ENCODE assay signal across 11 cellular contexts in the genomic region with DNA sequence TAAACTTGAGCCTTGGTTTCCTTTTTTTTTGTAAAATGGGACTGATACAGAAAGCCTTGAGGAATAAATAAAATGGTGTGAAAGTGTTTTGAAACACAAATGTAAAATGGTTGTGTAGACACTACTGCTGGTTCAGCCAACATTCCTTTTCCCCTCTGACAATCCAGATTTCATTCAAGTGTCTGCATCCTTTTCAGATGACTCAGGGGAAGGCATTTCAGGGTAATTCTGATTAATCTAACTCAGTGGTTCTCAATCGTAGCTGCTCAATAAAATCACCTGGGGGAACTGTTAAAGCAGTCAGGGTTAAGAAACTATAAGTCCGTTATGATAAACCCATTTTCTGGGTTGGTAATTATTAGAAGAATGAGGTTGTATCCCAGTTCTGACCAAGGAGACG. TPM values are rescaled to one million over a fixed set of nuclear protein-coding genes. Genes with fewer than 3 reads are reported as not detected.
A peak's percentile ranks its signal among the peaks of the same experiment; 100 is the strongest.
DNase-seq lines count a peak whose midpoint lies in the region; ATAC-seq and TF ChIP-seq lines count a peak whose summit lies in the region.
"Had no signal": no experiment of that assay in that cellular context is flagged by ENCODE, and none has a peak within 500 bp of the region (broad histone marks: within the 10 kb centered on the region; RNA-seq: fewer than 3 reads in every experiment).

No MANE protein-coding gene starts in this region.

- WGBS in prostate gland: 70% methylated on average over 3 of the region's 3 CpGs
- 80 to 86% methylated on average over 3 of the region's 3 CpGs for WGBS in upper lobe of left lung, 2 donors

- no peak for ATAC-seq in upper lobe of left lung (ENCODE audit: low FRiP score in 2 of 2)

- TF ChIP-seq POLR2A in prostate gland (IDR thresholded peaks at IDR 0.05): no peak
- TF ChIP-seq POLR2A in vagina (IDR thresholded peaks at IDR 0.05): no peak
- TF ChIP-seq POLR2A in upper lobe of left lung (IDR thresholded peaks at IDR 0.05): no peak

- H3K36me3 ChIP-seq in prostate gland (no peaks in the 10 kb centered on the region), vagina (no peaks in the 10 kb centered on the region), upper lobe of left lung (no peaks in the 10 kb centered on the region)

- TF ChIP-seq EP300 in upper lobe of left lung (IDR thresholded peaks at IDR 0.05): no peak

- H3K4me3 ChIP-seq in GM08714 (ENCODE audit: low read length) (peak overlapping the region; percentile 14; the same call in 1 of the 2 replicates), epithelial cell of proximal tubule (ENCODE audit: low read depth, low read length) (no peak overlapping the region), prostate gland (no peak overlapping the region), dorsolateral prefrontal cortex (no peak overlapping the region), vagina (no peak overlapping the region), upper lobe of left lung (no peak overlapping the region)

- H3K27ac ChIP-seq in prostate gland (peak overlapping the region; percentile 21 to 79), dorsolateral prefrontal cortex (no peak overlapping the region), vagina (no peak overlapping the region), upper lobe of left lung (no peak overlapping the region)

- no peaks in the 10 kb centered on the region for H3K27me3 ChIP-seq in prostate gland (replicated peaks; ENCODE audit: insufficient read depth)
- H3K27me3 ChIP-seq in dorsolateral prefrontal cortex: peaks cover 0 to 45% (median 0%) of the 10 kb centered on the region in 45 donors
- no peaks in the 10 kb centered on the region for H3K27me3 ChIP-seq in vagina
- H3K27me3 ChIP-seq in upper lobe of left lung: no peaks in the 10 kb centered on the region

- intact Hi-C loops in prostate gland (cut with DNase I) (no loop called here), dorsolateral prefrontal cortex (cut with DNase I) (no loop called here), vagina (cut with DNase I) (loop anchor here (10.0 kb wide), 2 partner anchors 88 to 128 kb away; no protein-coding TSS in a partner anchor)

- H3K9me3 ChIP-seq in prostate gland (no peaks in the 10 kb centered on the region), vagina (no peaks in the 10 kb centered on the region), upper lobe of left lung (no peaks in the 10 kb centered on the region)

- TF ChIP-seq CTCF in epithelial cell of proximal tubule (conservative IDR thresholded peaks at IDR 0.05; ENCODE audit: low read depth, low read length) (no peak), prostate gland (IDR thresholded peaks at IDR 0.05) (no peak), dorsolateral prefrontal cortex (IDR thresholded peaks at IDR 0.05 in 54 of 56, conservative IDR thresholded peaks at IDR 0.05 in 2 of 56; ENCODE audit: low read depth in 1 of 56, partially characterized antibody in 56 of 56) (no peak), vagina (IDR thresholded peaks at IDR 0.05) (no peak), upper lobe of left lung (IDR thresholded peaks at IDR 0.05) (no peak)

- H3K4me1 ChIP-seq in prostate gland (replicated peaks): no peaks in the 10 kb centered on the region
- peaks cover 59% of the 10 kb centered on the region for H3K4me1 ChIP-seq in vagina
- peaks cover 0 to 28% (median 23%) of the 10 kb centered on the region in 4 donors for H3K4me1 ChIP-seq in upper lobe of left lung

- DNase-seq in RKO (ENCODE audit: low spot score): peak; percentile 50
- peak; percentile 79 for DNase-seq in epithelial cell of proximal tubule (ENCODE audit: low read depth)
- DNase-seq in prostate gland (ENCODE audit: low spot score): no peak
- DNase-seq in dorsolateral prefrontal cortex: no peak
- no peak for DNase-seq in LoVo (ENCODE audit: low spot score)
- no peak for DNase-seq in vagina (ENCODE audit: extremely low spot score in 2 of 2)
- DNase-seq in upper lobe of left lung: no peak
- DNase-seq: activated gamma-delta T cell, naive B cell, NCI-H526 had no signal

RNA-seq across cellular contexts. Expression of gene ARHGAP10, which starts 4.6 kb away (rescaled TPM):
- 10.9 and 12.9 TPM in 2 replicates for total RNA-seq in epithelial cell of proximal tubule
- 10 to 100 TPM; 30.3 to 69.6 TPM for total RNA-seq in prostate gland
- 10 to 100 TPM in 108 of 120 experiments, 1 to 10 TPM in 12; 6.8 to 26.3 (median 12.9) TPM for total RNA-seq in dorsolateral prefrontal cortex
- 55.5 TPM for total RNA-seq in vagina
- total RNA-seq in upper lobe of left lung: 10 to 100 TPM; 25.9 to 47.1 (median 29.5) TPM

RNA-seq across cellular contexts. Expression of gene PRMT9, which starts 52.5 kb away (rescaled TPM):
- 6.5 and 7.8 TPM in 2 replicates for total RNA-seq in epithelial cell of proximal tubule
- 10 to 100 TPM; 10.4 to 15.7 TPM for total RNA-seq in prostate gland
- 10 to 100 TPM in 115 of 120 experiments, 1 to 10 TPM in 5; 6.9 to 20.4 (median 14.3) TPM for total RNA-seq in dorsolateral prefrontal cortex
- 6.9 TPM for total RNA-seq in vagina
- 10 to 100 TPM in 2 of 6 donors, 1 to 10 TPM in 4; 5.7 to 12.6 (median 8.0) TPM for total RNA-seq in upper lobe of left lung

Comparison
In these comparisons a context has a peak if more than half of its experiments do, and no peak if none do; other contexts are left out.
1. DNase-seq: peak in RKO (single experiment) and epithelial cell of proximal tubule (single experiment); none in prostate gland (single experiment), dorsolateral prefrontal cortex (0 of 10), LoVo (single experiment), vagina (0 of 2) and upper lobe of left lung (0 of 2).
2. H3K27ac ChIP-seq: peak in prostate gland (2 of 2); none in dorsolateral prefrontal cortex (0 of 59), vagina (single experiment) and upper lobe of left lung (0 of 4).